3 cellular contexts compared by ENCODE assay signal in the genomic region with DNA sequence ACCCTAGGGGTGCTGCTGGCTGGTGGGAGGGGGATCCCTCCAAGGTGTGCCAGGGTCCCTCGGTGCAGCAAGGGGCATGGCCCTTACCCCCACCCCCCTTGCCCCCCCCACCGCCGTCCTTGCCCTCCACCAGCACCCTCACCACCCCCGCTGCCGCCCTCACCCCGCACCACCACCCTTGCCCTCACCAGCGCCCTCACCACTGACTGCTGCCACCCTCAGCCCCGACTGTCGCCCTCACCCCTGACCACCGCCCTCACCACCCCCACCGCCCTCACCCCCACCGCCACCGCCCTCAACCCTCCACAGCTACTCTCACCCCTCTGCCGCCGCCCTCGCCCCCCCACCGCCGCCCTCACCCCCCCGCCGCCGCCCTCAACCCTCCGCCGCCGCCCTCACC.
"Had no signal": no experiment of that assay in that cellular context is flagged by ENCODE, and none has a peak within 500 bp of the region (broad histone marks: within the 10 kb centered on the region; RNA-seq: fewer than 3 reads in every experiment).

No MANE protein-coding gene starts in this region.

- DNase-seq: GDM1, GF-D8 had no signal

- ATAC-seq: GM12878 had no signal

- H3K4me3 ChIP-seq: GM12878 had no signal
